1 cellular context compared by ENCODE assay signal in genomic region chr12:56334490-56334793, GRCh38.
TF ChIP-seq lines count a peak whose summit lies in the region.

No MANE protein-coding gene starts in this region.

TF ChIP-seq in HepG2, 621 proteins besides CTCF, POLR2A, EP300 and RAD21:
- TF ChIP-seq KLF12 (CRISPR knock-in tag; IDR thresholded peaks at IDR 0.05; ENCODE audit: borderline replicate concordance) (no peak), NCOA1 (CRISPR knock-in tag; IDR thresholded peaks at IDR 0.05) (0 out of 2 replicates have a peak, but pooled peaks have one; percentile 56)
